Comparison of ENCODE assay signal across 22 cellular contexts in genomic region chr20:12902992-12903391, GRCh38.
"Had no signal": no experiment of that assay in that cellular context is flagged by ENCODE, and none has a peak within 500 bp of the region (broad histone marks: within the 10 kb centered on the region; RNA-seq: fewer than 3 reads in every experiment).

No MANE protein-coding gene starts in this region.

- H3K9me3 ChIP-seq: ascending aorta, ovary, psoas muscle, right lobe of liver, thyroid gland, upper lobe of right lung had no signal

- H3K4me1 ChIP-seq: ascending aorta, psoas muscle, right lobe of liver, upper lobe of right lung had no signal

- H3K27ac ChIP-seq: ascending aorta, brain microvascular endothelial cell, ovary, psoas muscle, right lobe of liver, skin epidermis, thyroid gland, upper lobe of right lung had no signal

- DNase-seq: activated T-cell treated with anti-CD3 and anti-CD28 coated beads, Interleukin-2, amount 50 U/mL, for 1 hour; brain microvascular endothelial cell; effector memory CD8-positive, alpha-beta T cell; foreskin melanocyte; hippocampal formation; kidney glomerular epithelial cell; midbrain; ovary; psoas muscle; right lobe of liver; stimulated activated CD4-positive, alpha-beta T cell treated with anti-CD3 and anti-CD28 coated beads, Interleukin-1b, Interleukin-23, amount 100 ng/mL, for 48 hours; substantia nigra; T1000; upper lobe of right lung had no signal

- H3K4me3 ChIP-seq: ascending aorta, ovary, psoas muscle, right lobe of liver, skin epidermis, thyroid gland, upper lobe of right lung had no signal

- ATAC-seq: activated naive CD4-positive, alpha-beta T cell treated with anti-CD3 and anti-CD28 coated beads, Interleukin-2, amount 50 U/mL, for 72 hours; activated T-helper 17 cell treated with anti-CD3 and anti-CD28 coated beads, Interleukin-2, amount 50 U/mL, for 72 hours; effector memory CD8-positive, alpha-beta T cell; esophagus mucosa; natural killer cell treated with Interleukin-12 subunit alpha and Interleukin-12 subunit beta and Interleukin-15 and Interleukin-18, amount 100 ng/mL, for 72 hours; right lobe of liver; upper lobe of right lung; WTC11 had no signal

- H3K27me3 ChIP-seq: ascending aorta, brain microvascular endothelial cell, ovary, right lobe of liver, thyroid gland, upper lobe of right lung had no signal
